ENCODE assay signal across 1 cellular context in genomic region chr18:62377408-62377807, GRCh38.
TF ChIP-seq lines count a peak whose summit lies in the region.

No MANE protein-coding gene starts in this region.

TF ChIP-seq in GM23338, 12 proteins besides CTCF, POLR2A, EP300 and RAD21 (continued from another document):
- TF ChIP-seq ZNF462 (CRISPR knock-in tag; IDR thresholded peaks at IDR 0.05) (no peak), NANOG (IDR thresholded peaks at IDR 0.05; ENCODE audit: borderline replicate concordance) (no peak), ZNF331 (CRISPR knock-in tag; IDR thresholded peaks at IDR 0.05; ENCODE audit: low read depth) (no peak)
